ENCODE assay signal across 1 cellular context in the genomic region with DNA sequence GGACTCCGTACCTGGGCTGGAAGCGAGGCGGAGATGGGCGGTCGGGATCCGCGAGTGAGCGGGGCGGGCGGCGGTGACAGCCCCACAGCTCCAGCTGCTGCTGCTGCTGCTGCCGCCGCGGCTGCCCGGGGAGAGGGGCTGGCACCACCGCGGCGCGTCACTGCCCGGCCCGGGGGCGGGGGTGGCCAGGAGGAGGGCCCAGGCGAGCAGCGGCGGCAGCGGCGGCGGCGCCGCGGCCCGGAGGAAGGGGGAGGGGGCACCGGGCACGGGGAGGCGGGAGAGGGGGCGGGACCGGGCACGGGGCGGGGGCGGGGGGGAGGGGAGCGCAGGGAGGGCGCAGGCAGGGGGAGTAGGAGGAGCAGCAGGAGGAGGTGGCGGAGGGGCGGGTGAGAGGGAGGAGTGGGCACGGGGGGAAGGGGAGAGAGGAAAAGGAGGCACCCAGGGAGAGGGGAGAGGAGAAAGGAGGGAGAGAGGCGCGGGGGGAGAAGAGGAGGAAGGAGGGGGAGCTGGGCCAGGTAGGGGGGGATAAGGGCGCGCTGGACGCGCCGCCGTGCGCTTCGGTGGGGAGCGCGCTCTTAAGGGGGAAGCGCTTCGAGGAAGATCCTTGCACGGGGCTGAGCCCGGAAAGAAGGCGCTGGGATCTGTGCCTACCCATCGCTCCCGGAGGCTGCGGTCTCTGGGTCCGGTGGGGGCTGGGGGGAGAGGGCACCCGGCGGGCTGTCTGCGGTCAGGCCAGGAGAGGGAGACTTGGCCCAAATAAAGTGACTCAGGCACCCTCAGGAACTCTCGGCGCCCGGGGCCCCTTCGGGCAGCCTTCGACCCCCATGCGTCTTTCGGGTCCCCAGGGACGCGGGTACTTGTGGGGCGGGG.
A peak's percentile ranks its signal among the peaks of the same experiment; 100 is the strongest.
TF ChIP-seq lines count a peak whose summit lies in the region.

No MANE protein-coding gene starts in this region.

TF ChIP-seq in HEK293, 187 proteins besides CTCF, POLR2A, EP300 and RAD21 (continued from another document and continues in another):
- TF ChIP-seq ZNF837 (tag by site-specific recombination; IDR thresholded peaks at IDR 0.05), result no peak
- no peak for TF ChIP-seq ZNF175 (tag by site-specific recombination; IDR thresholded peaks at IDR 0.05)
- TF ChIP-seq ZBTB21 (tag by site-specific recombination; IDR thresholded peaks at IDR 0.05), result no peak
- TF ChIP-seq, protein P1, sequence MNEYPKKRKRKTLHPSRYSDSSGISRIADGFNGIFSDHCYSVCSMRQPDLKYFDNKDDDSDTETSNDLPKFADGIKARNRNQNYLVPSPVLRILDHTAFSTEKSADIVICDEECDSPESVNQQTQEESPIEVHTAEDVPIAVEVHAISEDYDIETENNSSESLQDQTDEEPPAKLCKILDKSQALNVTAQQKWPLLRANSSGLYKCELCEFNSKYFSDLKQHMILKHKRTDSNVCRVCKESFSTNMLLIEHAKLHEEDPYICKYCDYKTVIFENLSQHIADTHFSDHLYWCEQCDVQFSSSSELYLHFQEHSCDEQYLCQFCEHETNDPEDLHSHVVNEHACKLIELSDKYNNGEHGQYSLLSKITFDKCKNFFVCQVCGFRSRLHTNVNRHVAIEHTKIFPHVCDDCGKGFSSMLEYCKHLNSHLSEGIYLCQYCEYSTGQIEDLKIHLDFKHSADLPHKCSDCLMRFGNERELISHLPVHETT (tag by site-specific recombination; IDR thresholded peaks at IDR 0.05), result no peak
- TF ChIP-seq IKZF3 (tag by site-specific recombination; IDR thresholded peaks at IDR 0.05), result peak; percentile 74; the same call in 1 of the 2 replicates
- no peak for TF ChIP-seq ZFP3 (tag by site-specific recombination; IDR thresholded peaks at IDR 0.05; ENCODE audit: low read depth)
- TF ChIP-seq SALL2 (tag by site-specific recombination; IDR thresholded peaks at IDR 0.05; ENCODE audit: borderline replicate concordance), result no peak
- no peak for TF ChIP-seq REST (tag by site-specific recombination; IDR thresholded peaks at IDR 0.05)
- no peak for TF ChIP-seq YY2 (tag by site-specific recombination; IDR thresholded peaks at IDR 0.05)
- no peak for TF ChIP-seq ZNF112 (tag by site-specific recombination; IDR thresholded peaks at IDR 0.05)
- peak; percentile 67 for TF ChIP-seq ZBTB7A (tag by site-specific recombination; IDR thresholded peaks at IDR 0.05; ENCODE audit: low read depth)
- TF ChIP-seq ZNF600 (tag by site-specific recombination; IDR thresholded peaks at IDR 0.05), result no peak
- TF ChIP-seq, protein P2, sequence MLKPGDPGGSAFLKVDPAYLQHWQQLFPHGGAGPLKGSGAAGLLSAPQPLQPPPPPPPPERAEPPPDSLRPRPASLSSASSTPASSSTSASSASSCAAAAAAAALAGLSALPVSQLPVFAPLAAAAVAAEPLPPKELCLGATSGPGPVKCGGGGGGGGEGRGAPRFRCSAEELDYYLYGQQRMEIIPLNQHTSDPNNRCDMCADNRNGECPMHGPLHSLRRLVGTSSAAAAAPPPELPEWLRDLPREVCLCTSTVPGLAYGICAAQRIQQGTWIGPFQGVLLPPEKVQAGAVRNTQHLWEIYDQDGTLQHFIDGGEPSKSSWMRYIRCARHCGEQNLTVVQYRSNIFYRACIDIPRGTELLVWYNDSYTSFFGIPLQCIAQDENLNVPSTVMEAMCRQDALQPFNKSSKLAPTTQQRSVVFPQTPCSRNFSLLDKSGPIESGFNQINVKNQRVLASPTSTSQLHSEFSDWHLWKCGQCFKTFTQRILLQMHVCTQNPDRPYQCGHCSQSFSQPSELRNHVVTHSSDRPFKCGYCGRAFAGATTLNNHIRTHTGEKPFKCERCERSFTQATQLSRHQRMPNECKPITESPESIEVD (tag by site-specific recombination; IDR thresholded peaks at IDR 0.05), result no peak
- no peak for TF ChIP-seq ZNF202 (tag by site-specific recombination; IDR thresholded peaks at IDR 0.05; ENCODE audit: borderline replicate concordance)
- TF ChIP-seq ZNF629 (tag by site-specific recombination; IDR thresholded peaks at IDR 0.05), result peak; percentile 35; the same call in 1 of the 2 replicates
- TF ChIP-seq ZSCAN30 (tag by site-specific recombination; IDR thresholded peaks at IDR 0.05), result 0 out of 2 replicates have a peak, but pooled peaks have one; percentile 16
- 0 out of 2 replicates have a peak, but pooled peaks have one; percentile 42 for TF ChIP-seq ZNF24 (tag by site-specific recombination; IDR thresholded peaks at IDR 0.05)
- TF ChIP-seq, protein P3, sequence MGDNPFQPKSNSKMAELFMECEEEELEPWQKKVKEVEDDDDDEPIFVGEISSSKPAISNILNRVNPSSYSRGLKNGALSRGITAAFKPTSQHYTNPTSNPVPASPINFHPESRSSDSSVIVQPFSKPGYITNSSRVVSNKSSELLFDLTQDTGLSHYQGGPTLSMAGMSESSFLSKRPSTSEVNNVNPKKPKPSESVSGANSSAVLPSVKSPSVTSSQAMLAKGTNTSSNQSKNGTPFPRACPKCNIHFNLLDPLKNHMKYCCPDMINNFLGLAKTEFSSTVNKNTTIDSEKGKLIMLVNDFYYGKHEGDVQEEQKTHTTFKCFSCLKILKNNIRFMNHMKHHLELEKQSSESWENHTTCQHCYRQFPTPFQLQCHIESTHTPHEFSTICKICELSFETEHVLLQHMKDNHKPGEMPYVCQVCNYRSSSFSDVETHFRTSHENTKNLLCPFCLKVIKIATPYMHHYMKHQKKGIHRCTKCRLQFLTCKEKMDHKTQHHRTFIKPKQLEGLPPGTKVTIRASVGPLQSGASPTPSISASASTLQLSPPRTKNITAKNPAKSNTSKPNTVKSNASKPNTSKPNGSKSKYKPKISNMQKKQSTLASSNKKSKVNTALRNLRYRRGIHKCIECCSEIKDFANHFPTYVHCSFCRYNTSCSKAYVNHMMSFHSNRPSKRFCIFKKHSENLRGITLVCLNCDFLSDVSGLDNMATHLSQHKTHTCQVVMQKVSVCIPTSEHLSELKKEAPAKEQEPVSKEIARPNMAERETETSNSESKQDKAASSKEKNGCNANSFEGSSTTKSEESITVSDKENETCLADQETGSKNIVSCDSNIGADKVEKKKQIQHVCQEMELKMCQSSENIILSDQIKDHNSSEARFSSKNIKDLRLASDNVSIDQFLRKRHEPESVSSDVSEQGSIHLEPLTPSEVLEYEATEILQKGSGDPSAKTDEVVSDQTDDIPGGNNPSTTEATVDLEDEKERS (tag by site-specific recombination; IDR thresholded peaks at IDR 0.05), result no peak
- TF ChIP-seq AEBP2 (tag by site-specific recombination; IDR thresholded peaks at IDR 0.05; ENCODE audit: borderline replicate concordance), result no peak
- peak; percentile 35; the same call in 1 of the 2 replicates for TF ChIP-seq PRDM1 (tag by site-specific recombination; IDR thresholded peaks at IDR 0.05)
- no peak for TF ChIP-seq ZNF488 (tag by site-specific recombination; IDR thresholded peaks at IDR 0.05)
- TF ChIP-seq ZNF121 (tag by site-specific recombination; IDR thresholded peaks at IDR 0.05), result no peak
- TF ChIP-seq ZNF221 (tag by site-specific recombination; IDR thresholded peaks at IDR 0.05; ENCODE audit: borderline replicate concordance), result no peak
- no peak for TF ChIP-seq ZNF521 (tag by site-specific recombination; IDR thresholded peaks at IDR 0.05)
- TF ChIP-seq ZNF362 (tag by site-specific recombination; IDR thresholded peaks at IDR 0.05), result no peak
- no peak for TF ChIP-seq ZNF292 (tag by site-specific recombination; IDR thresholded peaks at IDR 0.05; ENCODE audit: borderline replicate concordance, low read depth)
- TF ChIP-seq ZNF19 (tag by site-specific recombination; IDR thresholded peaks at IDR 0.05; ENCODE audit: low read depth), result no peak
- no peak for TF ChIP-seq TRIM28 (IDR thresholded peaks at IDR 0.05; ENCODE audit: borderline replicate concordance, low read length)
- TF ChIP-seq ZNF18 (tag by site-specific recombination; IDR thresholded peaks at IDR 0.05), result peak; percentile 48; the same call in 1 of the 2 replicates
- peak; percentile 83 for TF ChIP-seq ZBTB20 (tag by site-specific recombination; IDR thresholded peaks at IDR 0.05)
- TF ChIP-seq BCL11B (tag by site-specific recombination; IDR thresholded peaks at IDR 0.05; ENCODE audit: low read depth), result no peak
- TF ChIP-seq ZNF2 (tag by site-specific recombination; IDR thresholded peaks at IDR 0.05), result no peak
- TF ChIP-seq ZNF174 (tag by site-specific recombination; IDR thresholded peaks at IDR 0.05), result no peak
- TF ChIP-seq BCL11A (tag by site-specific recombination; IDR thresholded peaks at IDR 0.05; ENCODE audit: low read depth), result no peak
- TF ChIP-seq REPIN1 (tag by site-specific recombination; IDR thresholded peaks at IDR 0.05; ENCODE audit: low read depth), result no peak
- TF ChIP-seq ZBTB8A (tag by site-specific recombination; IDR thresholded peaks at IDR 0.05), result peak; percentile 92
- no peak for TF ChIP-seq ZFP41 (tag by site-specific recombination; IDR thresholded peaks at IDR 0.05; ENCODE audit: borderline replicate concordance)
- TF ChIP-seq SETDB1 (IDR thresholded peaks at IDR 0.05; ENCODE audit: insufficient read length, low read length), result no peak
- no peak for TF ChIP-seq ZNF114 (tag by site-specific recombination; IDR thresholded peaks at IDR 0.05)
- TF ChIP-seq ZNF398 (tag by site-specific recombination; IDR thresholded peaks at IDR 0.05), result peak; percentile 99
- no peak for TF ChIP-seq HOXD13 (CRISPR knock-in tag; IDR thresholded peaks at IDR 0.05; ENCODE audit: borderline replicate concordance)
- no peak for TF ChIP-seq ZNF184 (tag by site-specific recombination; IDR thresholded peaks at IDR 0.05)
- no peak for TF ChIP-seq ZNF747 (tag by site-specific recombination; IDR thresholded peaks at IDR 0.05)
- TF ChIP-seq ZNF670 (tag by site-specific recombination; IDR thresholded peaks at IDR 0.05; ENCODE audit: low read depth), result no peak
